Comparison of ENCODE assay signal across 17 cellular contexts in genomic region chr20:63268256-63268655, GRCh38. TPM values are rescaled to one million over a fixed set of nuclear protein-coding genes. Genes with fewer than 3 reads are reported as not detected.
"Had no signal": no experiment of that assay in that cellular context is flagged by ENCODE, and none has a peak within 500 bp of the region (broad histone marks: within the 10 kb centered on the region; RNA-seq: fewer than 3 reads in every experiment).

No MANE protein-coding gene starts in this region.

- H3K4me3 Mint-ChIP-seq: stimulated activated memory B cell treated with anti-CD40 and anti-IgM and Interleukin-4, amounts not matched to agents 10 μg/mL and 1 μg/mL and 100 μg/mL, for 72 hours had no signal

- DNase-seq: activated CD4-positive, alpha-beta T cell treated with anti-CD3 and anti-CD28 coated beads, Interleukin-2, amount 50 U/mL, for 1 hour; amniotic stem cell; brain microvascular endothelial cell; glutamatergic neuron; left cardiac atrium; mucosa of descending colon; pancreas had no signal

- H3K36me3 Mint-ChIP-seq: stimulated activated memory B cell treated with anti-CD40 and anti-IgM and Interleukin-4, amounts not matched to agents 10 μg/mL and 1 μg/mL and 100 μg/mL, for 72 hours had no signal

- H3K9me3 Mint-ChIP-seq: activated naive CD4-positive, alpha-beta T cell treated with anti-CD3 and anti-CD28 coated beads, Interleukin-2, amount 50 U/mL, for 72 hours; activated T-helper 2 cell treated with anti-CD3 and anti-CD28 coated beads, Interferon-gamma antibody, Interleukin-2, Interleukin-4, amounts not matched to agents 10 μg/mL and 5 μg/mL and 100 μg/mL, durations not matched to agents 14 hours and 24 hours and 36 hours; stimulated activated memory B cell treated with anti-CD40 and anti-IgM and Interleukin-4, amounts not matched to agents 10 μg/mL and 1 μg/mL and 100 μg/mL, for 72 hours had no signal

- H3K9me3 ChIP-seq: esophagus muscularis mucosa, mucosa of descending colon, pancreas had no signal

- H3K27ac ChIP-seq: brain microvascular endothelial cell, esophagus muscularis mucosa, pancreas had no signal

- H3K27me3 ChIP-seq: pancreas had no signal

- H3K36me3 ChIP-seq: brain microvascular endothelial cell, esophagus muscularis mucosa, pancreas had no signal

- H3K27ac Mint-ChIP-seq: activated naive CD4-positive, alpha-beta T cell treated with anti-CD3 and anti-CD28 coated beads, Interleukin-2, amount 50 U/mL, for 72 hours; activated T-helper 2 cell treated with anti-CD3 and anti-CD28 coated beads, Interferon-gamma antibody, Interleukin-2, Interleukin-4, amounts not matched to agents 10 μg/mL and 5 μg/mL and 100 μg/mL, durations not matched to agents 14 hours and 24 hours and 36 hours; stimulated activated memory B cell treated with anti-CD40 and anti-IgM and Interleukin-4, amounts not matched to agents 10 μg/mL and 1 μg/mL and 100 μg/mL, for 72 hours had no signal

- H3K4me3 ChIP-seq: esophagus muscularis mucosa, lung, mucosa of descending colon, pancreas had no signal

RNA-seq across cellular contexts. Expression of gene NKAIN4, which starts 14.0 kb away (rescaled TPM):
- total RNA-seq: activated naive CD4-positive, alpha-beta T cell treated with anti-CD3 and anti-CD28 coated beads, Interleukin-2, amount 50 U/mL, for 72 hours; activated T-helper 2 cell treated with anti-CD3 and anti-CD28 coated beads, Interferon-gamma antibody, Interleukin-2, Interleukin-4, amounts not matched to agents 10 μg/mL and 5 μg/mL and 100 μg/mL, durations not matched to agents 14 hours and 24 hours and 36 hours; dermis microvascular lymphatic vessel endothelial cell; fibroblast of villous mesenchyme; left cardiac atrium; pancreas; subcutaneous adipose tissue; T-helper 2 cell treated with Interferon-gamma antibody and Interleukin-4, amounts not matched to agents 100 ng/mL and 5 ng/mL, for 36 hours had no signal

RNA-seq across cellular contexts. Expression of gene COL20A1, which starts 24.7 kb away (rescaled TPM):
- total RNA-seq: activated T-helper 2 cell treated with anti-CD3 and anti-CD28 coated beads, Interferon-gamma antibody, Interleukin-2, Interleukin-4, amounts not matched to agents 10 μg/mL and 5 μg/mL and 100 μg/mL, durations not matched to agents 14 hours and 24 hours and 36 hours; dermis microvascular lymphatic vessel endothelial cell; left cardiac atrium; mucosa of descending colon; pancreas; subcutaneous adipose tissue; T-helper 2 cell treated with Interferon-gamma antibody and Interleukin-4, amounts not matched to agents 100 ng/mL and 5 ng/mL, for 36 hours had no signal

RNA-seq across cellular contexts. Expression of gene BIRC7, which starts 32.6 kb away (rescaled TPM):
- total RNA-seq: activated T-helper 2 cell treated with anti-CD3 and anti-CD28 coated beads, Interferon-gamma antibody, Interleukin-2, Interleukin-4, amounts not matched to agents 10 μg/mL and 5 μg/mL and 100 μg/mL, durations not matched to agents 14 hours and 24 hours and 36 hours; cerebellum; dermis microvascular lymphatic vessel endothelial cell; esophagus muscularis mucosa; fibroblast of villous mesenchyme; pancreas; T-helper 2 cell treated with Interferon-gamma antibody and Interleukin-4, amounts not matched to agents 100 ng/mL and 5 ng/mL, for 36 hours had no signal
